ENCODE assay signal across 22 cellular contexts in genomic region chr17:66938656-66939055, GRCh38. TPM values are rescaled to one million over a fixed set of nuclear protein-coding genes. Genes with fewer than 3 reads are reported as not detected.
DNase-seq lines count a peak whose midpoint lies in the region; ATAC-seq, FAIRE-seq and TF ChIP-seq lines count a peak whose summit lies in the region.
"Had no signal": no experiment of that assay in that cellular context is flagged by ENCODE, and none has a peak within 500 bp of the region (broad histone marks: within the 10 kb centered on the region; RNA-seq: fewer than 3 reads in every experiment).

No MANE protein-coding gene starts in this region.

- no peaks in the 10 kb centered on the region for H3K36me3 Mint-ChIP-seq in natural killer cell treated with Interleukin-12 subunit alpha and Interleukin-12 subunit beta and Interleukin-15 and Interleukin-18, amount 100 ng/mL, for 72 hours
- H3K36me3 Mint-ChIP-seq: CD4-positive, CD25-positive, alpha-beta regulatory T cell had no signal

- no peak for ATAC-seq in RWPE2 (ENCODE audit: low read depth)
- ATAC-seq in upper lobe of right lung = no peak
- no peak for ATAC-seq in natural killer cell treated with Interleukin-12 subunit alpha and Interleukin-12 subunit beta and Interleukin-15 and Interleukin-18, amount 100 ng/mL, for 72 hours

- no peaks in the 10 kb centered on the region for H3K9me3 Mint-ChIP-seq in natural killer cell treated with Interleukin-12 subunit alpha and Interleukin-12 subunit beta and Interleukin-15 and Interleukin-18, amount 100 ng/mL, for 72 hours

- FAIRE-seq in kidney (lab: Jason Lieb, UNC) = no peak
- FAIRE-seq: G401.6, GM12892, GM18507, H54 had no signal

- DNase-seq in A673 (ENCODE audit: low spot score) (peak; percentile 75), RWPE2 (ENCODE audit: low spot score) (peak; percentile 38), kidney (peak; percentile 24), upper lobe of right lung (peak; percentile 56), DMS 273 (lab: John Stamatoyannopoulos, UW; ENCODE audit: unreplicated experiment) (no peak), stomach (no peak)
- no peak for DNase-seq in natural killer cell treated with Interleukin-12 subunit alpha and Interleukin-12 subunit beta and Interleukin-15 and Interleukin-18, amount 100 ng/mL, for 72 hours (ENCODE audit: low spot score)
- DNase-seq: ACHN; BE2C; C1 segment of cervical spinal cord; CD4-positive, CD25-positive, alpha-beta regulatory T cell; CD8-positive, alpha-beta memory T cell; COR-L47; GM23248; HCEC 1CT had no signal

- intact Hi-C loops in A673 (cut with micrococcal nuclease; ENCODE audit: unreplicated experiment) = no loop called here
- intact Hi-C loops in kidney (cut with DNase I) = no loop called here
- intact Hi-C loops in upper lobe of right lung (cut with DNase I) = no loop called here
- intact Hi-C loops in stomach (cut with DNase I; ENCODE audit: low total_unique reads) = no loop called here

- H3K4me1 Mint-ChIP-seq in natural killer cell treated with Interleukin-12 subunit alpha and Interleukin-12 subunit beta and Interleukin-15 and Interleukin-18, amount 100 ng/mL, for 72 hours (ENCODE audit: low read depth in 2 of 2) = no peaks in the 10 kb centered on the region
- H3K4me1 Mint-ChIP-seq: CD4-positive, CD25-positive, alpha-beta regulatory T cell; CD8-positive, alpha-beta memory T cell; IgD-negative memory B cell had no signal

- peaks cover 47 to 49% of the 10 kb centered on the region in 2 donors for H3K27me3 Mint-ChIP-seq in natural killer cell treated with Interleukin-12 subunit alpha and Interleukin-12 subunit beta and Interleukin-15 and Interleukin-18, amount 100 ng/mL, for 72 hours

- TF ChIP-seq POLR2A in stomach (IDR thresholded peaks at IDR 0.05) = no peak

- peaks cover 9% of the 10 kb centered on the region for H3K4me1 ChIP-seq in A673 (ENCODE audit: insufficient read depth, low read length, poor library complexity, severe bottlenecking)
- no peaks in the 10 kb centered on the region for H3K4me1 ChIP-seq in RWPE2 (ENCODE audit: insufficient read depth, poor library complexity, severe bottlenecking)
- no peaks in the 10 kb centered on the region for H3K4me1 ChIP-seq in kidney (ENCODE audit: control insufficient read depth in 1 of 2, insufficient read depth in 1 of 2, low read depth in 1 of 2, low read length in 2 of 2)
- no peaks in the 10 kb centered on the region for H3K4me1 ChIP-seq in upper lobe of right lung
- no peaks in the 10 kb centered on the region for H3K4me1 ChIP-seq in stomach

- H3K9me3 ChIP-seq in A673 (ENCODE audit: low read depth, low read length, poor library complexity, severe bottlenecking) = no peaks in the 10 kb centered on the region
- H3K9me3 ChIP-seq in RWPE2 (ENCODE audit: severe bottlenecking) = peaks cover 3% of the 10 kb centered on the region
- peaks cover 0 to 3% of the 10 kb centered on the region in 2 donors for H3K9me3 ChIP-seq in kidney (ENCODE audit: control insufficient read depth in 1 of 2, low read length in 2 of 2)
- H3K9me3 ChIP-seq in upper lobe of right lung = no peaks in the 10 kb centered on the region
- H3K9me3 ChIP-seq in stomach = peaks cover 0 to 12% (median 1%) of the 10 kb centered on the region in 4 donors
- H3K9me3 ChIP-seq: BE2C had no signal

- H3K9ac ChIP-seq in kidney (ENCODE audit: low read length in 2 of 2) = no peak overlapping the region
- H3K9ac ChIP-seq: GM23248 had no signal

- H3K4me3 Mint-ChIP-seq in natural killer cell treated with Interleukin-12 subunit alpha and Interleukin-12 subunit beta and Interleukin-15 and Interleukin-18, amount 100 ng/mL, for 72 hours = no peak overlapping the region
- H3K4me3 Mint-ChIP-seq: CD4-positive, CD25-positive, alpha-beta regulatory T cell; CD8-positive, alpha-beta memory T cell; IgD-negative memory B cell had no signal

- H3K27ac ChIP-seq in A673 (ENCODE audit: low read depth, low read length, poor library complexity, severe bottlenecking) (peak overlapping the region; percentile 62), RWPE2 (ENCODE audit: poor library complexity, severe bottlenecking) (no peak overlapping the region), kidney (ENCODE audit: low read depth in 2 of 2, low read length in 2 of 2) (no peak overlapping the region), upper lobe of right lung (no peak overlapping the region), stomach (no peak overlapping the region)
- H3K27ac ChIP-seq: GM23248, HL-60 had no signal

- H3K27ac Mint-ChIP-seq in natural killer cell treated with Interleukin-12 subunit alpha and Interleukin-12 subunit beta and Interleukin-15 and Interleukin-18, amount 100 ng/mL, for 72 hours = no peak overlapping the region
- H3K27ac Mint-ChIP-seq: CD4-positive, CD25-positive, alpha-beta regulatory T cell; CD8-positive, alpha-beta memory T cell had no signal

- no peak for TF ChIP-seq EP300 in stomach (IDR thresholded peaks at IDR 0.05)

- H3K4me3 ChIP-seq in A673 (ENCODE audit: low read depth, low read length, poor library complexity, severe bottlenecking) = no peak overlapping the region
- no peak overlapping the region for H3K4me3 ChIP-seq in RWPE2 (ENCODE audit: severe bottlenecking)
- H3K4me3 ChIP-seq in kidney (ENCODE audit: low read length in 2 of 2) = no peak overlapping the region
- H3K4me3 ChIP-seq in upper lobe of right lung = no peak overlapping the region
- no peak overlapping the region for H3K4me3 ChIP-seq in stomach
- H3K4me3 ChIP-seq: GM23248 had no signal

- H3K27me3 ChIP-seq in A673 (replicated peaks; ENCODE audit: insufficient read depth, low read depth, low read length, poor library complexity) (no peaks in the 10 kb centered on the region), RWPE2 (ENCODE audit: insufficient read depth, poor library complexity, severe bottlenecking) (no peaks in the 10 kb centered on the region), upper lobe of right lung (peaks cover 14% of the 10 kb centered on the region), stomach (peaks cover 0 to 18% (median 0%) of the 10 kb centered on the region in 3 donors)
- H3K27me3 ChIP-seq: BE2C had no signal

- WGBS in stomach, 5 donors = 65 to 82% (median 75%) methylated on average over 10 of the region's 10 CpGs

- CTCF ChIA-PET in A673 (lab: Charles Lee) = no interaction called here

- BruUV-seq in A673 (replicated peaks; lab: Mats Ljungman, UMichigan) = no TSS peak

- TF ChIP-seq CTCF in A673 (conservative IDR thresholded peaks at IDR 0.05; ENCODE audit: low read depth, low read length) = no peak
- TF ChIP-seq CTCF in RWPE2 (IDR thresholded peaks at IDR 0.05; ENCODE audit: poor library complexity, severe bottlenecking) = no peak
- TF ChIP-seq CTCF in kidney (IDR thresholded peaks at IDR 0.05; ENCODE audit: borderline replicate concordance, extremely low read depth, insufficient read depth) = no peak
- no peak for TF ChIP-seq CTCF in upper lobe of right lung (IDR thresholded peaks at IDR 0.05)
- TF ChIP-seq CTCF in stomach (IDR thresholded peaks at IDR 0.05) = no peak

- POLR2A ChIA-PET in A673 (lab: Charles Lee; ENCODE audit: low non-redundant PET) = no interaction called here

- H3K36me3 ChIP-seq in A673 (ENCODE audit: insufficient read depth, low read length, poor library complexity, severe bottlenecking) (no peaks in the 10 kb centered on the region), RWPE2 (ENCODE audit: low read depth) (no peaks in the 10 kb centered on the region), kidney (ENCODE audit: control insufficient read depth in 1 of 2, insufficient read depth in 2 of 2, low read length in 2 of 2) (no peaks in the 10 kb centered on the region), upper lobe of right lung (no peaks in the 10 kb centered on the region), stomach (no peaks in the 10 kb centered on the region)
- H3K36me3 ChIP-seq: BE2C had no signal

RNA-seq across cellular contexts. Expression of gene CACNG4, which starts 25.9 kb away (rescaled TPM):
- total RNA-seq in A673 (2021) (9.7 and 9.9 TPM in 2 replicates), kidney (0.31 TPM), upper lobe of right lung (9.3 TPM), stomach (1 to 10 TPM in 2 of 5 donors, under 1 TPM in 1, not detected in 2; 0.45 to 8.8 (median 1.5) TPM)
- polyA plus RNA-seq in kidney (ENCODE audit: insufficient read depth, low read depth, low replicate concordance) (0.26 TPM), stomach (1 to 10 TPM in 1 of 3 donors, under 1 TPM in 2; 0.15 to 3.1 (median 0.33) TPM)
- total RNA-seq in natural killer cell treated with Interleukin-12 subunit alpha and Interleukin-12 subunit beta and Interleukin-15 and Interleukin-18, amount 100 ng/mL, for 72 hours = not detected
- total RNA-seq: CD4-positive, CD25-positive, alpha-beta regulatory T cell; CD8-positive, alpha-beta memory T cell; GM23248; HT1080 had no signal
- polyA plus RNA-seq: CD4-positive, CD25-positive, alpha-beta regulatory T cell; CD8-positive, alpha-beta memory T cell; GM23248; IgD-negative memory B cell had no signal

Comparison
In these comparisons a context has a peak if more than half of its experiments do, and no peak if none do; other contexts are left out.
1. DNase-seq: peak in A673 (single experiment), RWPE2 (single experiment), kidney (single experiment) and upper lobe of right lung (single experiment); none in natural killer cell treated with Interleukin-12 subunit alpha and Interleukin-12 subunit beta and Interleukin-15 and Interleukin-18, amount 100 ng/mL, for 72 hours (single experiment), DMS 273 (single experiment) and stomach (single experiment).